24 cellular contexts compared by ENCODE assay signal in genomic region chr3:12005951-12006625, GRCh38. TPM values are rescaled to one million over a fixed set of nuclear protein-coding genes. Genes with fewer than 3 reads are reported as not detected.
A peak's percentile ranks its signal among the peaks of the same experiment; 100 is the strongest.
DNase-seq lines count a peak whose midpoint lies in the region; ATAC-seq, FAIRE-seq and TF ChIP-seq lines count a peak whose summit lies in the region.
"Had no signal": no experiment of that assay in that cellular context is flagged by ENCODE, and none has a peak within 500 bp of the region (broad histone marks: within the 10 kb centered on the region; RNA-seq: fewer than 3 reads in every experiment).

No MANE protein-coding gene starts in this region.

- H3K9me3 ChIP-seq in osteoblast (ENCODE audit: low read depth, low read length) (no peaks in the 10 kb centered on the region), esophagus muscularis mucosa (no peaks in the 10 kb centered on the region)
- H3K9me3 ChIP-seq: breast epithelium, HAP-1, stomach, upper lobe of left lung had no signal

- peak; percentile 20 for DNase-seq in NCI-H82 (lab: John Stamatoyannopoulos, UW)
- no peak for DNase-seq in NCI-H82 treated with DMSO at 0.1 percent for 48 hours (lab: John Stamatoyannopoulos, UW; ENCODE audit: unreplicated experiment)
- peak; percentile 5 for DNase-seq in MV-4-11 (lab: John Stamatoyannopoulos, UW)
- DNase-seq in bronchial epithelial cell (ENCODE audit: low read depth): no peak
- peak; percentile 56 for DNase-seq in osteoblast (ENCODE audit: insufficient read length, low spot score, missing footprints)
- no peak for DNase-seq in activated CD8-positive, alpha-beta T cell treated with anti-CD3 and anti-CD28 coated beads, Interleukin-2, amount 10 ng/mL, durations not matched to agents 7 days and 5 days
- DNase-seq in esophagus muscularis mucosa (ENCODE audit: extremely low spot score): no peak
- DNase-seq: activated CD4-positive, alpha-beta memory T cell treated with anti-CD3 and anti-CD28 coated beads, Interleukin-2, amount 10 ng/mL, durations not matched to agents 7 days and 5 days; activated T-cell treated with anti-CD3 and anti-CD28 coated beads, Interleukin-2, amount 50 U/mL, for 24 hours; CD4-positive, alpha-beta memory T cell; DMS79; foreskin keratinocyte; midbrain; NCI-H1694; NCI-H226; Right ventricle myocardium superior; stomach; upper lobe of left lung had no signal

- no peaks in the 10 kb centered on the region for H3K9me3 Mint-ChIP-seq in activated CD8-positive, alpha-beta T cell treated with anti-CD3 and anti-CD28 coated beads, Interleukin-2, amount 10 ng/mL, durations not matched to agents 7 days and 5 days (ENCODE audit: insufficient read depth)
- H3K9me3 Mint-ChIP-seq: activated CD4-positive, alpha-beta memory T cell treated with anti-CD3 and anti-CD28 coated beads, Interleukin-2, amount 10 ng/mL, durations not matched to agents 7 days and 5 days; activated T-cell treated with anti-CD3 and anti-CD28 coated beads, Interleukin-2, amount 50 U/mL, for 24 hours; T-helper 1 cell treated with Interleukin-12 subunit alpha and Interleukin-12 subunit beta and Interleukin-4 antibody, amounts not matched to agents 30 μg/mL and 1 μg/mL, for 36 hours had no signal

- H3K36me3 Mint-ChIP-seq in activated CD8-positive, alpha-beta T cell treated with anti-CD3 and anti-CD28 coated beads, Interleukin-2, amount 10 ng/mL, durations not matched to agents 7 days and 5 days (ENCODE audit: low read depth): no peaks in the 10 kb centered on the region
- H3K36me3 Mint-ChIP-seq: CD4-positive, alpha-beta memory T cell had no signal

- CTCF ChIA-PET in activated CD8-positive, alpha-beta T cell treated with anti-CD3 and anti-CD28 coated beads, Interleukin-2, amount 10 ng/mL, durations not matched to agents 7 days and 5 days (lab: Charles Lee): no interaction called here

- H3K27me3 ChIP-seq in bronchial epithelial cell (ENCODE audit: control insufficient read depth, insufficient read depth, low read length) (peaks cover 19% of the 10 kb centered on the region), osteoblast (ENCODE audit: insufficient read depth, low read length) (peaks cover 47% of the 10 kb centered on the region), esophagus muscularis mucosa (peaks cover 0 to 46% (median 12%) of the 10 kb centered on the region in 4 donors)

- no peaks in the 10 kb centered on the region for H4K20me1 ChIP-seq in osteoblast (ENCODE audit: insufficient read depth, low read length)

- H3K4me2 ChIP-seq in osteoblast (ENCODE audit: insufficient read depth, low read length): no peak overlapping the region
- H3K4me2 ChIP-seq: A549 had no signal

- H3K4me3 ChIP-seq in bronchial epithelial cell (ENCODE audit: low read depth, low read length) (no peak overlapping the region), osteoblast (ENCODE audit: insufficient read depth, low read length) (no peak overlapping the region), esophagus muscularis mucosa (no peak overlapping the region)
- H3K4me3 ChIP-seq: A549, stomach had no signal

- no peak for ATAC-seq in activated CD8-positive, alpha-beta T cell treated with anti-CD3 and anti-CD28 coated beads, Interleukin-2, amount 10 ng/mL, durations not matched to agents 7 days and 5 days
- ATAC-seq in GM18858 (IDR thresholded peaks at IDR 0.05; ENCODE audit: unreplicated experiment): no peak
- ATAC-seq: A549, foreskin keratinocyte had no signal

- TF ChIP-seq CTCF in bronchial epithelial cell (IDR thresholded peaks at IDR 0.05; ENCODE audit: insufficient read depth, low read length, severe bottlenecking) (no peak), osteoblast (IDR thresholded peaks at IDR 0.05; ENCODE audit: extremely low read depth, low read depth, low read length) (no peak), esophagus muscularis mucosa (IDR thresholded peaks at IDR 0.05) (no peak)

- H3K36me3 ChIP-seq in bronchial epithelial cell (ENCODE audit: control insufficient read depth, insufficient read depth, low read length) (no peaks in the 10 kb centered on the region), osteoblast (ENCODE audit: insufficient read depth, low read length) (no peaks in the 10 kb centered on the region), esophagus muscularis mucosa (no peaks in the 10 kb centered on the region)
- H3K36me3 ChIP-seq: breast epithelium, HAP-1, stomach, upper lobe of left lung had no signal

- H3K27ac ChIP-seq in osteoblast (ENCODE audit: low read depth, low read length) (no peak overlapping the region), esophagus muscularis mucosa (replicated peaks in 1 of 4) (no peak overlapping the region)
- H3K27ac ChIP-seq: A549, breast epithelium, foreskin keratinocyte, stomach, upper lobe of left lung had no signal

- H3K4me1 Mint-ChIP-seq in activated CD8-positive, alpha-beta T cell treated with anti-CD3 and anti-CD28 coated beads, Interleukin-2, amount 10 ng/mL, durations not matched to agents 7 days and 5 days (ENCODE audit: low read depth): peaks cover 2% of the 10 kb centered on the region

- H3K4me3 Mint-ChIP-seq in activated CD8-positive, alpha-beta T cell treated with anti-CD3 and anti-CD28 coated beads, Interleukin-2, amount 10 ng/mL, durations not matched to agents 7 days and 5 days: no peak overlapping the region
- H3K4me3 Mint-ChIP-seq: activated CD4-positive, alpha-beta memory T cell treated with anti-CD3 and anti-CD28 coated beads, Interleukin-2, amount 10 ng/mL, durations not matched to agents 7 days and 5 days had no signal

- no peak for TF ChIP-seq POLR2A in esophagus muscularis mucosa (IDR thresholded peaks at IDR 0.05; ENCODE audit: low read depth)

- no peak overlapping the region for H3K27ac Mint-ChIP-seq in activated CD8-positive, alpha-beta T cell treated with anti-CD3 and anti-CD28 coated beads, Interleukin-2, amount 10 ng/mL, durations not matched to agents 7 days and 5 days
- H3K27ac Mint-ChIP-seq: activated CD4-positive, alpha-beta memory T cell treated with anti-CD3 and anti-CD28 coated beads, Interleukin-2, amount 10 ng/mL, durations not matched to agents 7 days and 5 days; activated T-cell treated with anti-CD3 and anti-CD28 coated beads, Interleukin-2, amount 50 U/mL, for 24 hours; CD4-positive, alpha-beta memory T cell; T-helper 1 cell treated with Interleukin-12 subunit alpha and Interleukin-12 subunit beta and Interleukin-4 antibody, amounts not matched to agents 30 μg/mL and 1 μg/mL, for 36 hours had no signal

- peaks cover 49% of the 10 kb centered on the region for H3K27me3 Mint-ChIP-seq in activated CD8-positive, alpha-beta T cell treated with anti-CD3 and anti-CD28 coated beads, Interleukin-2, amount 10 ng/mL, durations not matched to agents 7 days and 5 days (ENCODE audit: low read depth)

- FAIRE-seq in bronchial epithelial cell (lab: Jason Lieb, UNC): peak; percentile 23
- FAIRE-seq: A549 had no signal

- 75% methylated on average over 3 of the region's 3 CpGs for WGBS in esophagus muscularis mucosa

- TF ChIP-seq EP300 in esophagus muscularis mucosa (IDR thresholded peaks at IDR 0.05): no peak

- no peaks in the 10 kb centered on the region for H3K79me2 ChIP-seq in osteoblast (ENCODE audit: insufficient read depth, low read length)

- intact Hi-C loops in esophagus muscularis mucosa (cut with DNase I): no loop called here

- no peak overlapping the region for H2AFZ ChIP-seq in osteoblast (ENCODE audit: low read length)

- H3K4me1 ChIP-seq in osteoblast (ENCODE audit: insufficient read depth, low read length) (no peaks in the 10 kb centered on the region), esophagus muscularis mucosa (peaks cover 0 to 16% (median 11%) of the 10 kb centered on the region in 4 donors)
- H3K4me1 ChIP-seq: A549, breast epithelium, foreskin keratinocyte had no signal

- POLR2A ChIA-PET in activated CD8-positive, alpha-beta T cell treated with anti-CD3 and anti-CD28 coated beads, Interleukin-2, amount 10 ng/mL, durations not matched to agents 7 days and 5 days (lab: Charles Lee): no interaction called here

RNA-seq across cellular contexts. Expression of gene SYN2, which starts 1.9 kb away (rescaled TPM):
- total RNA-seq in bronchial epithelial cell (under 0.01 TPM in 2 replicates), osteoblast (under 0.01 TPM in 1 of 2 replicates, not detected in the other), esophagus muscularis mucosa (1 to 10 TPM; 1.2 to 3.0 (median 2.5) TPM)
- not detected for total RNA-seq in activated CD8-positive, alpha-beta T cell treated with anti-CD3 and anti-CD28 coated beads, Interleukin-2, amount 10 ng/mL, durations not matched to agents 7 days and 5 days
- total RNA-seq: CD4-positive, alpha-beta memory T cell; LHCN-M2 had no signal

Comparison
In these comparisons a context has a peak if more than half of its experiments do, and no peak if none do; other contexts are left out.
1. DNase-seq: peak in NCI-H82 (single experiment), MV-4-11 (single experiment) and osteoblast (single experiment); none in NCI-H82 treated with DMSO at 0.1 percent for 48 hours (single experiment), bronchial epithelial cell (single experiment), activated CD8-positive, alpha-beta T cell treated with anti-CD3 and anti-CD28 coated beads, Interleukin-2, amount 10 ng/mL, durations not matched to agents 7 days and 5 days (single experiment) and esophagus muscularis mucosa (single experiment).